In the genomic region with DNA sequence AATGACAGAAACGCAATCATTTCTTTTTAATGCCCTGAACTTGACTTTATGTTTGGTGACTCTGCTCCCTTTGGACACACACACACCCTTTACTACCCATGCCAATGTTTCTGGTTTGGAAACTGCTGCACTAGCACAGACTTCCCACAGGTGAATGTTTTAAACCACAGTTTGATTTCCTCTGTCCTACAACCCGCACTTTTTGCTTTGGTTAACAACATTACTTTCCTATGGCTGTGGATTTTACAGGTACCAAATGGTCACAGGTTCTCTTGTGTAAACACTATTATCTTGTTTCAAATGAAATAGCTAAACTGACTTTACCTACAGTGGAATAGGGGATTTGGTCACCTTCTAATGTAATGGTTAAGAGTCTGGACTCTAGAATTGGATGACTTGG, we compare ENCODE assay signal across 16 cellular contexts. TPM values are rescaled to one million over a fixed set of nuclear protein-coding genes. Genes with fewer than 3 reads are reported as not detected.
DNase-seq lines count a peak whose midpoint lies in the region; ATAC-seq and TF ChIP-seq lines count a peak whose summit lies in the region.
"Had no signal": no experiment of that assay in that cellular context is flagged by ENCODE, and none has a peak within 500 bp of the region (broad histone marks: within the 10 kb centered on the region; RNA-seq: fewer than 3 reads in every experiment).

No MANE protein-coding gene starts in this region.

- TF ChIP-seq POLR2A in transverse colon (IDR thresholded peaks at IDR 0.05) = no peak

- H3K9me3 ChIP-seq in colonic mucosa (no peaks in the 10 kb centered on the region), transverse colon (no peaks in the 10 kb centered on the region)
- H3K9me3 ChIP-seq: Caco-2 had no signal

- TF ChIP-seq EP300 in transverse colon (IDR thresholded peaks at IDR 0.05; ENCODE audit: low read depth) = no peak

- no peaks in the 10 kb centered on the region for H3K27me3 ChIP-seq in colonic mucosa
- no peaks in the 10 kb centered on the region for H3K27me3 ChIP-seq in transverse colon

- H3K36me3 Mint-ChIP-seq in nephron progenitor cell (ENCODE audit: low read depth) = no peaks in the 10 kb centered on the region
- H3K36me3 Mint-ChIP-seq in CD14-positive monocyte = no peaks in the 10 kb centered on the region
- H3K36me3 Mint-ChIP-seq: CD4-positive, CD25-positive, alpha-beta regulatory T cell; CD8-positive, alpha-beta T cell had no signal

- H3K27ac ChIP-seq in colonic mucosa = peak overlapping the region; percentile 9
- H3K27ac ChIP-seq in transverse colon = peak overlapping the region; percentile 8 to 57 (median 28)
- H3K27ac ChIP-seq: GM23248 had no signal

- H3K36me3 ChIP-seq in colonic mucosa (no peaks in the 10 kb centered on the region), transverse colon (no peaks in the 10 kb centered on the region)

- 44 to 66% methylated on average over 2 of the region's 2 CpGs for WGBS in transverse colon (ENCODE audit: low coverage in 1 of 2), 2 donors

- no peak overlapping the region for H3K4me3 Mint-ChIP-seq in nephron progenitor cell
- no peak overlapping the region for H3K4me3 Mint-ChIP-seq in CD14-positive monocyte
- H3K4me3 Mint-ChIP-seq: CD4-positive, CD25-positive, alpha-beta regulatory T cell; CD8-positive, alpha-beta T cell had no signal

- no peaks in the 10 kb centered on the region for H3K9me3 Mint-ChIP-seq in nephron progenitor cell
- peaks cover 0 to 8% (median 2%) of the 10 kb centered on the region in 7 donors for H3K9me3 Mint-ChIP-seq in CD14-positive monocyte
- H3K9me3 Mint-ChIP-seq: CD8-positive, alpha-beta T cell had no signal

- in situ Hi-C loops in transverse colon (cut with MboI; ENCODE audit: low pct_ligation_motif_present in 1 of 4, low pct_unique_long_range_greater_than_20kb in 1 of 4, low sequenced_read_pairs in 3 of 4) = no loop called here

- TF ChIP-seq CTCF in colonic mucosa (IDR thresholded peaks at IDR 0.05) (no peak), nephron progenitor cell (IDR thresholded peaks at IDR 0.05) (no peak), transverse colon (IDR thresholded peaks at IDR 0.05) (no peak), CD14-positive monocyte (IDR thresholded peaks at IDR 0.05) (no peak)

- intact Hi-C loops in colonic mucosa (cut with DNase I) (no loop called here), transverse colon (cut with DNase I; ENCODE audit: low total_unique reads) (no loop called here), CD14-positive monocyte (cut with micrococcal nuclease) (no loop called here)

- no peak overlapping the region for H3K4me3 ChIP-seq in colonic mucosa
- H3K4me3 ChIP-seq in transverse colon = no peak overlapping the region
- H3K4me3 ChIP-seq: GM23248 had no signal

- DNase-seq in colonic mucosa (no peak), left lobe of liver (ENCODE audit: low spot score) (no peak), nephron progenitor cell (no peak), transverse colon (no peak), CD14-positive monocyte (ENCODE audit: low spot score) (no peak), ecto neural progenitor cell (ENCODE audit: low spot score) (no peak)
- DNase-seq in activated naive CD4-positive, alpha-beta T cell treated with Interleukin-2 at 50 U/mL for 16 hours = no peak
- DNase-seq: C1 segment of cervical spinal cord; Caco-2; CD4-positive, CD25-positive, alpha-beta regulatory T cell; CD8-positive, alpha-beta T cell; DMS153; DND-41; GM23248; HCEC 1CT had no signal

- peak overlapping the region; percentile 57 for H3K27ac Mint-ChIP-seq in nephron progenitor cell
- H3K27ac Mint-ChIP-seq in CD14-positive monocyte = no peak overlapping the region
- H3K27ac Mint-ChIP-seq: CD4-positive, CD25-positive, alpha-beta regulatory T cell; CD8-positive, alpha-beta T cell had no signal

- ATAC-seq in left lobe of liver (peak; percentile 60), GM21526 (IDR thresholded peaks at IDR 0.05; ENCODE audit: low FRiP score, unreplicated experiment) (no peak)
- ATAC-seq: CD8-positive, alpha-beta T cell had no signal

- H3K9ac ChIP-seq in colonic mucosa (ENCODE audit: low read depth in 2 of 2, low read length in 2 of 2) = no peak overlapping the region
- H3K9ac ChIP-seq: GM23248 had no signal

- H3K4me1 ChIP-seq in colonic mucosa = no peaks in the 10 kb centered on the region
- H3K4me1 ChIP-seq in transverse colon = peaks cover 3 to 27% (median 8%) of the 10 kb centered on the region in 4 donors
- H3K4me1 ChIP-seq: Caco-2 had no signal

- H3K4me1 Mint-ChIP-seq in nephron progenitor cell (peaks cover 28% of the 10 kb centered on the region), CD14-positive monocyte (peaks cover 6% of the 10 kb centered on the region)

- H3K27me3 Mint-ChIP-seq in nephron progenitor cell (ENCODE audit: low read depth, poor library complexity) (no peaks in the 10 kb centered on the region), CD14-positive monocyte (ENCODE audit: low read depth in 3 of 3) (peaks cover 0 to 3% (median 2%) of the 10 kb centered on the region in 3 donors)

RNA-seq across cellular contexts. Expression of gene ZNF644, which starts 51.5 kb away (rescaled TPM):
- total RNA-seq in colonic mucosa = 10 to 100 TPM; 46.9 to 66.2 TPM
- 18.3 TPM for total RNA-seq in left lobe of liver
- 10 to 100 TPM; 19.5 to 86.2 (median 50.4) TPM for total RNA-seq in transverse colon
- 10 to 100 TPM; 17.6 to 22.2 TPM for polyA plus RNA-seq in CD14-positive monocyte
